In genomic region chr10:3532644-3533043, GRCh38 we compare ENCODE assay signal across 18 cellular contexts.
DNase-seq lines count a peak whose midpoint lies in the region; ATAC-seq, FAIRE-seq and TF ChIP-seq lines count a peak whose summit lies in the region.
"Had no signal": no experiment of that assay in that cellular context is flagged by ENCODE, and none has a peak within 500 bp of the region (broad histone marks: within the 10 kb centered on the region; RNA-seq: fewer than 3 reads in every experiment).

No MANE protein-coding gene starts in this region.

- no peaks in the 10 kb centered on the region for H3K9me3 Mint-ChIP-seq in dendritic cell treated with granulocyte-macrophage colony-stimulating factor and Interleukin-4, amounts not matched to agents 40 ng/mL and 50 ng/mL, for 4 days
- H3K9me3 Mint-ChIP-seq: activated CD4-positive, alpha-beta T cell treated with anti-CD3 and anti-CD28 coated beads, Interleukin-2, amount 10 ng/mL, durations not matched to agents 7 days and 5 days; activated T-cell treated with anti-CD3 and anti-CD28 coated beads, Interleukin-2, amount 50 U/mL, for 72 hours had no signal

- intact Hi-C loops in dendritic cell treated with granulocyte-macrophage colony-stimulating factor and Interleukin-4, amounts not matched to agents 40 ng/mL and 50 ng/mL, for 4 days (cut with micrococcal nuclease), result no loop called here

- no peak overlapping the region for H3K4me3 Mint-ChIP-seq in dendritic cell treated with granulocyte-macrophage colony-stimulating factor and Interleukin-4, amounts not matched to agents 40 ng/mL and 50 ng/mL, for 4 days
- H3K4me3 Mint-ChIP-seq: activated CD4-positive, alpha-beta T cell treated with anti-CD3 and anti-CD28 coated beads, Interleukin-2, amount 10 ng/mL, durations not matched to agents 7 days and 5 days; activated T-cell treated with anti-CD3 and anti-CD28 coated beads, Interleukin-2, amount 50 U/mL, for 72 hours; CD4-positive, CD25-positive, alpha-beta regulatory T cell had no signal

- peaks cover 9% of the 10 kb centered on the region for H3K27me3 Mint-ChIP-seq in dendritic cell treated with granulocyte-macrophage colony-stimulating factor and Interleukin-4, amounts not matched to agents 40 ng/mL and 50 ng/mL, for 4 days
- H3K27me3 Mint-ChIP-seq: activated CD4-positive, alpha-beta T cell treated with anti-CD3 and anti-CD28 coated beads, Interleukin-2, amount 10 ng/mL, durations not matched to agents 7 days and 5 days; CD4-positive, CD25-positive, alpha-beta regulatory T cell had no signal

- peak; percentile 55 for DNase-seq in H54 (ENCODE audit: insufficient read length, low spot score)
- peak; percentile 39 for DNase-seq in NOMO-1 treated with DMSO at 0.1 percent for 48 hours (lab: John Stamatoyannopoulos, UW; ENCODE audit: unreplicated experiment)
- DNase-seq in renal cortical epithelial cell (ENCODE audit: low read depth), result peak; percentile 71
- DNase-seq in stimulated activated CD4-positive, alpha-beta T cell treated with anti-CD3 and anti-CD28 coated beads, Interleukin-2, amount 100 ng/mL, for 48 hours, result no peak
- no peak for DNase-seq in NCI-H446 (lab: John Stamatoyannopoulos, UW)
- DNase-seq: activated CD4-positive, alpha-beta T cell treated with anti-CD3 and anti-CD28 coated beads, Interleukin-2, amount 10 ng/mL, durations not matched to agents 7 days and 5 days; activated T-cell treated with anti-CD3 and anti-CD28 coated beads, Interleukin-2, amount 50 U/mL, for 72 hours; CD4-positive, CD25-positive, alpha-beta regulatory T cell; erythroblast; GF-D8; heart right ventricle; kidney glomerular epithelial cell; psoas muscle; T-helper 9 cell had no signal

- peak; percentile 13; the same call in 1 of the 2 replicates for TF ChIP-seq POLR2A in H54 (IDR thresholded peaks at IDR 0.05; ENCODE audit: low read depth, low read length)

- peaks cover 6% of the 10 kb centered on the region for H3K4me1 Mint-ChIP-seq in dendritic cell treated with granulocyte-macrophage colony-stimulating factor and Interleukin-4, amounts not matched to agents 40 ng/mL and 50 ng/mL, for 4 days (ENCODE audit: low read depth)
- H3K4me1 Mint-ChIP-seq: activated CD4-positive, alpha-beta T cell treated with anti-CD3 and anti-CD28 coated beads, Interleukin-2, amount 10 ng/mL, durations not matched to agents 7 days and 5 days; CD4-positive, CD25-positive, alpha-beta regulatory T cell had no signal

- no peaks in the 10 kb centered on the region for H3K36me3 Mint-ChIP-seq in dendritic cell treated with granulocyte-macrophage colony-stimulating factor and Interleukin-4, amounts not matched to agents 40 ng/mL and 50 ng/mL, for 4 days (ENCODE audit: low read depth)
- H3K36me3 Mint-ChIP-seq: CD4-positive, CD25-positive, alpha-beta regulatory T cell had no signal

- FAIRE-seq in H54 (lab: Jason Lieb, UNC), result no peak
- FAIRE-seq: GM19239 had no signal

- no peak for ATAC-seq in HG03196 (IDR thresholded peaks at IDR 0.05; ENCODE audit: unreplicated experiment)
- ATAC-seq in HG03097 (IDR thresholded peaks at IDR 0.05; ENCODE audit: low FRiP score, unreplicated experiment), result no peak
- ATAC-seq: activated T-cell treated with anti-CD3 and anti-CD28 coated beads, Interleukin-2, amount 50 U/mL, for 72 hours; heart right ventricle had no signal

- H3K27ac Mint-ChIP-seq in dendritic cell treated with granulocyte-macrophage colony-stimulating factor and Interleukin-4, amounts not matched to agents 40 ng/mL and 50 ng/mL, for 4 days, result peak overlapping the region; percentile 6
- H3K27ac Mint-ChIP-seq: activated CD4-positive, alpha-beta T cell treated with anti-CD3 and anti-CD28 coated beads, Interleukin-2, amount 10 ng/mL, durations not matched to agents 7 days and 5 days; activated T-cell treated with anti-CD3 and anti-CD28 coated beads, Interleukin-2, amount 50 U/mL, for 72 hours; CD4-positive, CD25-positive, alpha-beta regulatory T cell had no signal

Comparison
In these comparisons a context has a peak if more than half of its experiments do, and no peak if none do; other contexts are left out.
1. DNase-seq: peak in H54 (single experiment), NOMO-1 treated with DMSO at 0.1 percent for 48 hours (single experiment) and renal cortical epithelial cell (single experiment); none in stimulated activated CD4-positive, alpha-beta T cell treated with anti-CD3 and anti-CD28 coated beads, Interleukin-2, amount 100 ng/mL, for 48 hours (0 of 2) and NCI-H446 (0 of 2).